1 cellular context compared by ENCODE assay signal in the genomic region with DNA sequence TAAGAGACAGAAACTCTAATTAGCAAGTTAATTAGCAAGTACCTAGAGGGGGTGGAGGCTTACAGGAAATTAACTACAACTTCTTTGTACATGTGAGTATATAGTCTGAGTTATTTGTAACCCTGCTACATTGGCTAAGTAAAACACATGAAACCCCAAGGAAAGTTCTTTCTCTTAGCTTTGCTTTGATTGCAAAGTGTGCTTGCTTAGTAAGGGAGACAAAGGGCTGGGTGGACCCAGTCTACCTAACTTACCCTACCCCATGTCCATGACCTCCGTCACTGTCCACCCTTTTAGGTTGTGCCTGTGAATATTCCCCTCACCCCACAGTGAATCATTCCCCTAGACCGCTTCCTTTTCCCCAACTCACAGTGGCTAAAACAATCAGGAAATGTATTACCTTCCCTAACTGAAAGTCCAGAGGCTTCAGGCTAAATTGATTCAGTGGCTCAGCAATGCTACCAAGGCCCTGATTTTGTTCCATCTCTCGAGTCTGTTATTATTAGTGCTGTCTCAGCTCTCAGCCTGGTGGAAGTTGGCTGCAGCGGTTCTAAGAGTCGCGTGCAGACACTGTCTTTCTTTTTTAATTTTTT.
TF ChIP-seq lines count a peak whose summit lies in the region.

No MANE protein-coding gene starts in this region.

TF ChIP-seq in SK-N-SH treated with all-trans-retinoic acid at 6 μM for 48 hours, 23 proteins besides CTCF, POLR2A, EP300 and RAD21 (continued from another document):
- TF ChIP-seq, protein P1, sequence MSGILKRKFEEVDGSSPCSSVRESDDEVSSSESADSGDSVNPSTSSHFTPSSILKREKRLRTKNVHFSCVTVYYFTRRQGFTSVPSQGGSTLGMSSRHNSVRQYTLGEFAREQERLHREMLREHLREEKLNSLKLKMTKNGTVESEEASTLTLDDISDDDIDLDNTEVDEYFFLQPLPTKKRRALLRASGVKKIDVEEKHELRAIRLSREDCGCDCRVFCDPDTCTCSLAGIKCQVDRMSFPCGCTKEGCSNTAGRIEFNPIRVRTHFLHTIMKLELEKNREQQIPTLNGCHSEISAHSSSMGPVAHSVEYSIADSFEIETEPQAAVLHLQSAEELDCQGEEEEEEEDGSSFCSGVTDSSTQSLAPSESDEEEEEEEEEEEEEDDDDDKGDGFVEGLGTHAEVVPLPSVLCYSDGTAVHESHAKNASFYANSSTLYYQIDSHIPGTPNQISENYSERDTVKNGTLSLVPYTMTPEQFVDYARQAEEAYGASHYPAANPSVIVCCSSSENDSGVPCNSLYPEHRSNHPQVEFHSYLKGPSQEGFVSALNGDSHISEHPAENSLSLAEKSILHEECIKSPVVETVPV (CRISPR knock-in tag; IDR thresholded peaks at IDR 0.05) = no peak
- no peak for TF ChIP-seq PPARA (CRISPR knock-in tag; IDR thresholded peaks at IDR 0.05; ENCODE audit: borderline replicate concordance)
- TF ChIP-seq ZNF8 (CRISPR knock-in tag; IDR thresholded peaks at IDR 0.05) = no peak
- no peak for TF ChIP-seq ZNF70 (CRISPR knock-in tag; IDR thresholded peaks at IDR 0.05)
